20 cellular contexts compared by ENCODE assay signal in genomic region chr9:114380988-114381387, GRCh38. TPM values are rescaled to one million over a fixed set of nuclear protein-coding genes. Genes with fewer than 3 reads are reported as not detected.
DNase-seq lines count a peak whose midpoint lies in the region; ATAC-seq and TF ChIP-seq lines count a peak whose summit lies in the region.
"Had no signal": no experiment of that assay in that cellular context is flagged by ENCODE, and none has a peak within 500 bp of the region (broad histone marks: within the 10 kb centered on the region; RNA-seq: fewer than 3 reads in every experiment).

No MANE protein-coding gene starts in this region.

- peak overlapping the region; percentile 36 for H3K27ac ChIP-seq in KOPT-K1 (ENCODE audit: low read depth, low read length, poor library complexity, severe bottlenecking)
- peak overlapping the region; percentile 17 to 55 for H3K27ac ChIP-seq in coronary artery
- peak overlapping the region in 7 of 8 donors; percentile 11 to 99 (median 96) for H3K27ac ChIP-seq in spleen
- no peak overlapping the region for H3K27ac ChIP-seq in mammary epithelial cell (ENCODE audit: insufficient read depth, low read depth, low read length)
- H3K27ac ChIP-seq: foreskin keratinocyte had no signal

- H3K27me3 ChIP-seq in spleen (replicated peaks in 1 of 7), result no peaks in the 10 kb centered on the region
- no peaks in the 10 kb centered on the region for H3K27me3 ChIP-seq in mammary epithelial cell (ENCODE audit: insufficient read depth, low read length)
- H3K27me3 ChIP-seq: foreskin keratinocyte had no signal

- 76 to 88% (median 80%) methylated on average over 14 of the region's 14 CpGs for WGBS in spleen, 5 donors
- 93% methylated on average over 13 of the region's 14 CpGs for WGBS in mammary epithelial cell (ENCODE audit: low coverage, missing lambda C conversion rate)

- H3K36me3 ChIP-seq in KOPT-K1 (ENCODE audit: insufficient read depth, low read length), result peaks cover 67% of the 10 kb centered on the region
- H3K36me3 ChIP-seq in spleen, result peaks cover 4 to 89% (median 50%) of the 10 kb centered on the region in 6 donors
- H3K36me3 ChIP-seq in mammary epithelial cell (ENCODE audit: insufficient read depth, low read length), result no peaks in the 10 kb centered on the region

- H3K9ac ChIP-seq in mammary epithelial cell (ENCODE audit: insufficient read depth, low read length), result no peak overlapping the region

- no peak overlapping the region for H3K4me3 ChIP-seq in coronary artery
- H3K4me3 ChIP-seq in spleen, result peak overlapping the region in 3 of 8 donors; percentile 7 to 54 (median 14)
- no peak overlapping the region for H3K4me3 ChIP-seq in mammary epithelial cell (replicated peaks in 1 of 3; ENCODE audit: insufficient read depth in 1 of 3, low read depth in 2 of 3, low read length in 3 of 3)
- H3K4me3 ChIP-seq: left ventricle myocardium inferior had no signal

- intact Hi-C loops in activated CD4-positive, alpha-beta T cell treated with anti-CD3 and anti-CD28 coated beads for 36 hours (cut with DNase I, micrococcal nuclease), result loop anchor here (10.0 kb wide), 3 partner anchors 514 to 866 kb away; no protein-coding TSS in a partner anchor
- intact Hi-C loops in spleen (cut with DNase I; ENCODE audit: low total_unique reads), result no loop called here
- intact Hi-C loops in mammary epithelial cell (cut with micrococcal nuclease), result no loop called here

- in situ Hi-C loops in mammary epithelial cell (cut with MboI; ENCODE audit: low sequenced_read_pairs in 2 of 2), result no loop called here

- peaks cover 79% of the 10 kb centered on the region for H3K4me1 Mint-ChIP-seq in activated CD4-positive, alpha-beta T cell treated with anti-CD3 and anti-CD28 coated beads for 36 hours

- ATAC-seq in activated CD4-positive, alpha-beta T cell treated with anti-CD3 and anti-CD28 coated beads for 36 hours, result no peak
- ATAC-seq: foreskin keratinocyte had no signal

- no peaks in the 10 kb centered on the region for H3K9me3 Mint-ChIP-seq in activated CD4-positive, alpha-beta T cell treated with anti-CD3 and anti-CD28 coated beads for 36 hours (ENCODE audit: low read depth)
- H3K9me3 Mint-ChIP-seq: neural crest cell had no signal

- no peak overlapping the region for H3K4me2 ChIP-seq in mammary epithelial cell (ENCODE audit: insufficient read depth, low read depth, low read length)

- H3K9me3 ChIP-seq in KOPT-K1 (ENCODE audit: insufficient read depth, low read length, poor library complexity, severe bottlenecking) (no peaks in the 10 kb centered on the region), spleen (no peaks in the 10 kb centered on the region), mammary epithelial cell (replicated peaks; ENCODE audit: insufficient read depth, low read length) (no peaks in the 10 kb centered on the region)
- H3K9me3 ChIP-seq: left ventricle myocardium inferior had no signal

- H3K4me3 Mint-ChIP-seq in activated CD4-positive, alpha-beta T cell treated with anti-CD3 and anti-CD28 coated beads for 36 hours, result peak overlapping the region; percentile 38
- H3K4me3 Mint-ChIP-seq: neural crest cell had no signal

- DNase-seq in activated CD4-positive, alpha-beta T cell treated with anti-CD3 and anti-CD28 coated beads for 36 hours, result no peak
- no peak for DNase-seq in activated CD4-positive, alpha-beta T cell treated with anti-CD3 and anti-CD28 coated beads, Interleukin-2, amount 50 U/mL, for 48 hours
- no peak for DNase-seq in coronary artery (ENCODE audit: low spot score)
- DNase-seq in spleen, result peak; percentile 74
- no peak for DNase-seq in inferior parietal cortex (ENCODE audit: extremely low spot score)
- no peak for DNase-seq in mammary epithelial cell
- no peak for DNase-seq in kidney glomerular epithelial cell (lab: John Stamatoyannopoulos, UW)
- DNase-seq: amygdala, foreskin keratinocyte, left ventricle myocardium inferior, NCI-H510A had no signal

- no peak overlapping the region for H2AFZ ChIP-seq in mammary epithelial cell (ENCODE audit: low read depth, low read length)

- POLR2A ChIA-PET in activated CD4-positive, alpha-beta T cell treated with anti-CD3 and anti-CD28 coated beads for 36 hours (lab: Charles Lee), result no interaction called here

- no peak for TF ChIP-seq CTCF in coronary artery (IDR thresholded peaks at IDR 0.05)
- TF ChIP-seq CTCF in spleen (IDR thresholded peaks at IDR 0.05 in 8 of 11, conservative IDR thresholded peaks at IDR 0.05 in 3 of 11), result no peak
- TF ChIP-seq CTCF in mammary epithelial cell (conservative IDR thresholded peaks at IDR 0.05 in 1 of 2, IDR thresholded peaks at IDR 0.05 in 1 of 2; ENCODE audit: extremely low read depth in 1 of 2, insufficient read depth in 1 of 2, low read depth in 1 of 2, low read length in 2 of 2), result no peak

- H3K4me1 ChIP-seq in spleen (peaks cover 40 to 100% (median 98%) of the 10 kb centered on the region in 6 donors), mammary epithelial cell (ENCODE audit: insufficient read depth, low read length) (peaks cover 13% of the 10 kb centered on the region)

- H4K20me1 ChIP-seq in mammary epithelial cell (ENCODE audit: insufficient read depth, low read length), result no peaks in the 10 kb centered on the region

- no peaks in the 10 kb centered on the region for H3K79me2 ChIP-seq in mammary epithelial cell (ENCODE audit: insufficient read depth, low read length)

- no peak for TF ChIP-seq POLR2A in spleen (IDR thresholded peaks at IDR 0.05)

- BruUV-seq in mammary epithelial cell (replicated peaks; lab: Mats Ljungman, UMichigan), result no TSS peak

- peaks cover 79% of the 10 kb centered on the region for H3K36me3 Mint-ChIP-seq in activated CD4-positive, alpha-beta T cell treated with anti-CD3 and anti-CD28 coated beads for 36 hours (ENCODE audit: low read depth)

- CTCF ChIA-PET in activated CD4-positive, alpha-beta T cell treated with anti-CD3 and anti-CD28 coated beads for 36 hours (lab: Charles Lee), result interaction anchor here (1.5 to 3.5 kb wide), 2 partner anchors 32 kb away, joined by 6 to 13 read pairs; no protein-coding TSS in a partner anchor
- CTCF ChIA-PET in mammary epithelial cell (lab: Charles Lee; ENCODE audit: low non-redundant PET), result no interaction called here

- H3K27me3 Mint-ChIP-seq in activated CD4-positive, alpha-beta T cell treated with anti-CD3 and anti-CD28 coated beads for 36 hours, result no peaks in the 10 kb centered on the region

- peak overlapping the region; percentile 99 for H3K27ac Mint-ChIP-seq in activated CD4-positive, alpha-beta T cell treated with anti-CD3 and anti-CD28 coated beads for 36 hours

- dilution Hi-C loops in mammary epithelial cell (cut with HindIII; ENCODE audit: low sequenced_read_pairs), result no loop called here

RNA-seq across cellular contexts. Expression of gene AKNA, which starts 6.8 kb away (rescaled TPM):
- 100 to 1,000 TPM; 135 to 141 TPM for total RNA-seq in activated CD4-positive, alpha-beta T cell treated with anti-CD3 and anti-CD28 coated beads for 36 hours
- total RNA-seq in spleen (100 to 1,000 TPM; 198 to 324 (median 238) TPM), mammary epithelial cell (1 to 10 TPM; 4.5 to 8.1 TPM)
- polyA plus RNA-seq in spleen (100 to 1,000 TPM in 2 of 3 donors, 10 to 100 TPM in 1; 92.9 to 129 (median 124) TPM), mammary epithelial cell (2.8 TPM)
- polyA minus RNA-seq in mammary epithelial cell, result 6.4 TPM

RNA-seq across cellular contexts. Expression of gene ORM2, which starts 51.3 kb away (rescaled TPM):
- not detected for total RNA-seq in activated CD4-positive, alpha-beta T cell treated with anti-CD3 and anti-CD28 coated beads for 36 hours
- total RNA-seq in spleen (under 1 TPM in 2 of 7 donors, not detected in 5; 0.57 to 0.93 TPM), mammary epithelial cell (not detected)
- polyA plus RNA-seq in spleen (under 1 TPM in 2 of 3 donors, not detected in 1; 0.13 to 0.18 TPM), mammary epithelial cell (not detected)
- polyA minus RNA-seq in mammary epithelial cell, result not detected
- total RNA-seq: A172; activated CD8-positive, alpha-beta memory T cell treated with anti-CD3 and anti-CD28 coated beads for 36 hours; chondrocyte; endothelial cell of umbilical vein; foreskin keratinocyte; left ventricle myocardium inferior; neural crest cell; OCI-LY7; SK-MEL-5; temporal lobe had no signal
- polyA plus RNA-seq: endothelial cell of umbilical vein, foreskin keratinocyte had no signal

RNA-seq across cellular contexts. Expression of gene ORM1, which starts 58.1 kb away (rescaled TPM):
- not detected for total RNA-seq in activated CD4-positive, alpha-beta T cell treated with anti-CD3 and anti-CD28 coated beads for 36 hours
- total RNA-seq in spleen, result 10 to 100 TPM in 2 of 7 donors, 1 to 10 TPM in 4, under 1 TPM in 1; 0.95 to 13.6 (median 6.2) TPM
- 1 to 10 TPM in 2 of 3 donors, under 1 TPM in 1; 0.99 to 2.0 (median 1.7) TPM for polyA plus RNA-seq in spleen
- total RNA-seq in mammary epithelial cell, result not detected
- polyA plus RNA-seq in mammary epithelial cell, result not detected
- polyA minus RNA-seq in mammary epithelial cell, result not detected
- total RNA-seq: A172; activated CD8-positive, alpha-beta memory T cell treated with anti-CD3 and anti-CD28 coated beads for 36 hours; chondrocyte; endothelial cell of umbilical vein; foreskin keratinocyte; left ventricle myocardium inferior; neural crest cell; OCI-LY7; SK-MEL-5; temporal lobe had no signal
- polyA plus RNA-seq: endothelial cell of umbilical vein, foreskin keratinocyte had no signal

Comparison
In these comparisons a context has a peak if more than half of its experiments do, and no peak if none do; other contexts are left out.
1. RNA of gene AKNA, which starts 6.8 kb away (total RNA-seq): 198 to 324 TPM in spleen and 135 to 141 TPM in activated CD4-positive, alpha-beta T cell treated with anti-CD3 and anti-CD28 coated beads for 36 hours; 4.5 to 8.1 TPM in mammary epithelial cell; every median in the first group is over 10 times any median in the second.
2. intact Hi-C loops: an anchor here in activated CD4-positive, alpha-beta T cell treated with anti-CD3 and anti-CD28 coated beads for 36 hours (10.0 kb wide); none called in spleen and mammary epithelial cell.